ENCODE assay signal across 7 cellular contexts in genomic region chr12:15584366-15585041, GRCh38.
A peak's percentile ranks its signal among the peaks of the same experiment; 100 is the strongest.
DNase-seq lines count a peak whose midpoint lies in the region; ATAC-seq, FAIRE-seq and TF ChIP-seq lines count a peak whose summit lies in the region.

No MANE protein-coding gene starts in this region.

- H3K36me3 ChIP-seq in DND-41 (ENCODE audit: insufficient read depth, low read length) (no peaks in the 10 kb centered on the region), adipocyte (ENCODE audit: control insufficient read depth, insufficient read depth, low read length, severe bottlenecking) (no peaks in the 10 kb centered on the region)

- H3K9ac ChIP-seq in DND-41 (ENCODE audit: low read depth, low read length) (no peak overlapping the region), adipocyte (ENCODE audit: low read length) (peak overlapping the region; percentile 40)

- peak; percentile 70 for FAIRE-seq in islet of Langerhans (lab: Jason Lieb, UNC)

- peak overlapping the region; percentile 69 for H3K27ac ChIP-seq in DND-41 (ENCODE audit: low read length)

- peak overlapping the region; percentile 59 for H2AFZ ChIP-seq in DND-41 (ENCODE audit: low read depth, low read length)

- TF ChIP-seq CTCF in DND-41 (IDR thresholded peaks at IDR 0.05; ENCODE audit: borderline replicate concordance, extremely low read depth, low read length, poor library complexity, severe bottlenecking) = peak; percentile 78

- peaks cover 25% of the 10 kb centered on the region for H3K4me1 ChIP-seq in DND-41 (ENCODE audit: insufficient read depth, low read length)
- peaks cover under 1% of the 10 kb centered on the region for H3K4me1 ChIP-seq in adipocyte (ENCODE audit: control insufficient read depth, insufficient read depth, low read length)

- H3K4me2 ChIP-seq in DND-41 (ENCODE audit: insufficient read depth, low read length) = no peak overlapping the region

- H3K9me3 ChIP-seq in DND-41 (ENCODE audit: insufficient read depth, low read length, severe bottlenecking) (no peaks in the 10 kb centered on the region), adipocyte (ENCODE audit: control insufficient read depth, low read length) (no peaks in the 10 kb centered on the region)

- H3K4me3 ChIP-seq in DND-41 (ENCODE audit: low read depth in 1 of 2, low read length in 2 of 2) = no peak overlapping the region
- H3K4me3 ChIP-seq in adipocyte (ENCODE audit: low read length) = no peak overlapping the region

- no peaks in the 10 kb centered on the region for H3K27me3 ChIP-seq in DND-41 (ENCODE audit: insufficient read depth, low read length, poor library complexity)
- H3K27me3 ChIP-seq in adipocyte (replicated peaks; ENCODE audit: control insufficient read depth, insufficient read depth, low read length) = no peaks in the 10 kb centered on the region

- H3K79me2 ChIP-seq in DND-41 (ENCODE audit: insufficient read depth, low read length) = no peaks in the 10 kb centered on the region

- no peaks in the 10 kb centered on the region for H4K20me1 ChIP-seq in DND-41 (ENCODE audit: insufficient read depth, low read length)

- peak; percentile 48 for DNase-seq in DND-41
- DNase-seq in NCI-H2227 (lab: John Stamatoyannopoulos, UW; ENCODE audit: unreplicated experiment) = peak; percentile 8
- peak; percentile 87 for DNase-seq in adipocyte (ENCODE audit: low read depth)
- DNase-seq in superior temporal gyrus (ENCODE audit: extremely low spot score) = peak; percentile 89
- no peak for DNase-seq in hepatic stellate cell (ENCODE audit: low spot score)

- peak; percentile 80 for ATAC-seq in DND-41 (ENCODE audit: insufficient read depth, low read depth)
- ATAC-seq in GM21528 (IDR thresholded peaks at IDR 0.05; ENCODE audit: low FRiP score, unreplicated experiment) = peak; percentile 56
